26 cellular contexts compared by ENCODE assay signal in genomic region chr14:75723716-75724115, GRCh38.
DNase-seq lines count a peak whose midpoint lies in the region; ATAC-seq, FAIRE-seq and TF ChIP-seq lines count a peak whose summit lies in the region.
"Had no signal": no experiment of that assay in that cellular context is flagged by ENCODE, and none has a peak within 500 bp of the region (broad histone marks: within the 10 kb centered on the region; RNA-seq: fewer than 3 reads in every experiment).

No MANE protein-coding gene starts in this region.

- TF ChIP-seq RAD21 in liver (IDR thresholded peaks at IDR 0.05), result no peak
- TF ChIP-seq RAD21 in HepG2 (CRISPR knock-in tag; IDR thresholded peaks at IDR 0.05), result no peak

- TF ChIP-seq CTCF in liver (IDR thresholded peaks at IDR 0.05; ENCODE audit: low read depth, low read length, missing input control), result no peak
- TF ChIP-seq CTCF in HepG2 (CRISPR knock-in tag; IDR thresholded peaks at IDR 0.05), result no peak
- TF ChIP-seq CTCF in fibroblast of mammary gland (conservative IDR thresholded peaks at IDR 0.05; ENCODE audit: control insufficient read depth, insufficient read depth, low read depth, low read length), result no peak

- no peak overlapping the region for H3K23ac ChIP-seq in mesenchymal stem cell (ENCODE audit: low read length in 2 of 2)

- no TSS peak for BruUV-seq in HepG2 (replicated peaks; lab: Mats Ljungman, UMichigan)

- no peak overlapping the region for H2AFZ ChIP-seq in HepG2 (ENCODE audit: low read length)
- H2AFZ ChIP-seq in mesenchymal stem cell (ENCODE audit: low read depth, low read length), result no peak overlapping the region

- intact Hi-C loops in HepG2 (cut with micrococcal nuclease; ENCODE audit: unreplicated experiment), result no loop called here

- H3K79me2 ChIP-seq in HepG2 (ENCODE audit: insufficient read depth, low read length), result no peaks in the 10 kb centered on the region

- POLR2A ChIA-PET in HepG2 (lab: Yijun Ruan, JAX), result no interaction called here

- H3K9me3 ChIP-seq in liver (ENCODE audit: control insufficient read depth in 4 of 4, low read length in 3 of 4), result no peaks in the 10 kb centered on the region
- H3K9me3 ChIP-seq in HepG2 (ENCODE audit: low read length), result no peaks in the 10 kb centered on the region
- peaks cover 6% of the 10 kb centered on the region for H3K9me3 ChIP-seq in mesenchymal stem cell (ENCODE audit: control insufficient read depth, low read length)
- H3K9me3 ChIP-seq: neutrophil, SK-N-SH, thyroid gland had no signal

- no peaks in the 10 kb centered on the region for H4K20me1 ChIP-seq in HepG2 (ENCODE audit: insufficient read depth, low read length)

- H3K27me3 ChIP-seq in liver (ENCODE audit: control insufficient read depth in 4 of 4, insufficient read depth in 4 of 4, low read length in 3 of 4), result no peaks in the 10 kb centered on the region
- H3K27me3 ChIP-seq in HepG2 (ENCODE audit: control insufficient read depth in 1 of 2, insufficient read depth in 2 of 2, low read length in 2 of 2), result no peaks in the 10 kb centered on the region
- no peaks in the 10 kb centered on the region for H3K27me3 ChIP-seq in mesenchymal stem cell (ENCODE audit: control insufficient read depth in 1 of 2, insufficient read depth in 1 of 2, low read length in 2 of 2)
- H3K27me3 ChIP-seq: neutrophil, thyroid gland had no signal

- no peak overlapping the region for H3K14ac ChIP-seq in mesenchymal stem cell (ENCODE audit: low read length in 2 of 2)

- in situ Hi-C loops in HepG2 (cut with HindIII; ENCODE audit: extremely low pct_ligation_motif_present, low pct_unique_long_range_greater_than_20kb), result loop anchor here (25.0 kb wide), 1 partner anchor 664 kb away; the partner anchor contains the start of gene ESRRB

- no peak overlapping the region for H2BK5ac ChIP-seq in mesenchymal stem cell (ENCODE audit: low read depth, low read length, poor library complexity, severe bottlenecking)

- H3K4me1 ChIP-seq in liver (ENCODE audit: control insufficient read depth in 4 of 4, insufficient read depth in 4 of 4, low read length in 3 of 4), result peaks cover 0 to 3% (median 0%) of the 10 kb centered on the region in 4 donors
- H3K4me1 ChIP-seq in HepG2 (ENCODE audit: insufficient read depth, low read length), result no peaks in the 10 kb centered on the region
- H3K4me1 ChIP-seq in mesenchymal stem cell (ENCODE audit: control insufficient read depth, insufficient read depth, low read depth, low read length), result no peaks in the 10 kb centered on the region
- H3K4me1 ChIP-seq: A549 had no signal

- H2BK12ac ChIP-seq in mesenchymal stem cell (ENCODE audit: low read length in 2 of 2), result no peak overlapping the region

- CTCF ChIA-PET in HepG2 (lab: Yijun Ruan, JAX; ENCODE audit: low intra/inter-chr PET ratio, low total read pairs), result no interaction called here

- peaks cover 3% of the 10 kb centered on the region for H3K79me1 ChIP-seq in mesenchymal stem cell (replicated peaks; ENCODE audit: low read length, poor library complexity, severe bottlenecking)

- no peak for FAIRE-seq in HepG2 (lab: Jason Lieb, UNC)
- FAIRE-seq: A549 had no signal

- H3K27ac ChIP-seq in liver (ENCODE audit: low read depth in 1 of 2, low read length in 2 of 2), result peak overlapping the region in 1 of 2 donors; percentile 16
- no peak overlapping the region for H3K27ac ChIP-seq in HepG2 (ENCODE audit: extremely low read length, insufficient read depth, low read length)
- H3K27ac ChIP-seq in mesenchymal stem cell (ENCODE audit: low read length, poor library complexity, severe bottlenecking), result no peak overlapping the region
- H3K27ac ChIP-seq: A549, KMS-11, neutrophil had no signal

- no peak for DNase-seq in HepG2 (ENCODE audit: low spot score)
- peak; percentile 39 for DNase-seq in fibroblast of mammary gland (ENCODE audit: low read depth)
- DNase-seq in mesenchymal stem cell, result peak; percentile 20
- DNase-seq in activated gamma-delta T cell (lab: John Stamatoyannopoulos, UW), result no peak
- no peak for DNase-seq in UCSD-AML1 (lab: John Stamatoyannopoulos, UW; ENCODE audit: unreplicated experiment)
- no peak for DNase-seq in NCI-H1694 (lab: John Stamatoyannopoulos, UW)
- DNase-seq: activated CD4-positive, alpha-beta T cell treated with anti-CD3 and anti-CD28 coated beads for 36 hours; activated CD8-positive, alpha-beta memory T cell treated with anti-CD3 and anti-CD28 coated beads for 24 hours; activated effector memory CD4-positive, alpha-beta T cell treated with Interleukin-2 at 50 U/mL for 16 hours; activated naive CD8-positive, alpha-beta T cell treated with anti-CD3 and anti-CD28 coated beads for 36 hours; H9; head of caudate nucleus; left cardiac atrium; mesendoderm; NCI-H1417 treated with DMSO at 0.1 percent for 48 hours; NCI-H2081 treated with DMSO at 0.1 percent for 48 hours; NCI-H226; NCI-H774; RPMI8226; SK-N-SH; thyroid gland had no signal

- H2AK5ac ChIP-seq in mesenchymal stem cell (ENCODE audit: low read length, severe bottlenecking), result no peak overlapping the region

- H3K4me3 ChIP-seq in liver (ENCODE audit: low read depth in 1 of 3, low read length in 3 of 3) (no peak overlapping the region), HepG2 (replicated peaks in 1 of 3; ENCODE audit: insufficient read depth in 1 of 3, low read depth in 2 of 3, low read length in 3 of 3) (no peak overlapping the region), fibroblast of mammary gland (ENCODE audit: control insufficient read depth, low read depth, low read length) (no peak overlapping the region), mesenchymal stem cell (ENCODE audit: insufficient read depth in 1 of 2, low read depth in 1 of 2, low read length in 2 of 2) (no peak overlapping the region)
- H3K4me3 ChIP-seq: A549, thyroid gland had no signal

- no peak for TF ChIP-seq POLR2A in HepG2 (IDR thresholded peaks at IDR 0.05; ENCODE audit: insufficient read depth in 1 of 2, low read depth in 2 of 2, low read length in 2 of 2)

- H3K36me3 ChIP-seq in liver (ENCODE audit: control insufficient read depth in 4 of 4, insufficient read depth in 3 of 4, low read depth in 1 of 4, low read length in 3 of 4), result peaks cover 0 to 2% (median 0%) of the 10 kb centered on the region in 4 donors
- peaks cover 6 to 47% of the 10 kb centered on the region in 2 experiments for H3K36me3 ChIP-seq in HepG2 (replicated peaks in 1 of 2; ENCODE audit: control insufficient read depth in 1 of 2, insufficient read depth in 2 of 2, low read length in 2 of 2)
- peaks cover 5 to 38% of the 10 kb centered on the region in 2 experiments for H3K36me3 ChIP-seq in mesenchymal stem cell (ENCODE audit: control insufficient read depth in 1 of 2, insufficient read depth in 2 of 2, low read depth in 1 of 2, low read length in 2 of 2)
- H3K36me3 ChIP-seq: neutrophil, thyroid gland had no signal

- H2BK15ac ChIP-seq in mesenchymal stem cell (ENCODE audit: low read depth, poor library complexity, severe bottlenecking), result no peak overlapping the region

- H3K18ac ChIP-seq in mesenchymal stem cell (ENCODE audit: low read depth in 1 of 2, low read length in 2 of 2), result no peak overlapping the region

- H3K4ac ChIP-seq in mesenchymal stem cell (ENCODE audit: low read depth in 1 of 2, low read length in 2 of 2), result no peak overlapping the region

- no peak overlapping the region for H2BK120ac ChIP-seq in mesenchymal stem cell (ENCODE audit: low read depth, low read length)

- H3K4me2 ChIP-seq in HepG2 (ENCODE audit: low read depth, low read length) (no peak overlapping the region), mesenchymal stem cell (ENCODE audit: low read length, poor library complexity, severe bottlenecking) (no peak overlapping the region)
- H3K4me2 ChIP-seq: A549, SK-N-SH had no signal

- ATAC-seq in HepG2 (no peak), GM21367 (IDR thresholded peaks at IDR 0.05; ENCODE audit: unreplicated experiment) (no peak)
- ATAC-seq: A549 had no signal

- H3K9ac ChIP-seq in liver (ENCODE audit: low read depth in 1 of 2, low read length in 2 of 2), result no peak overlapping the region
- no peak overlapping the region for H3K9ac ChIP-seq in HepG2 (ENCODE audit: insufficient read depth, low read depth, low read length)
- peak overlapping the region; percentile 49 for H3K9ac ChIP-seq in mesenchymal stem cell (ENCODE audit: low read length)
- H3K9ac ChIP-seq: KMS-11, SK-N-SH had no signal

- no peak overlapping the region for H4K91ac ChIP-seq in mesenchymal stem cell (ENCODE audit: low read length)

- no peak overlapping the region for H4K8ac ChIP-seq in mesenchymal stem cell (ENCODE audit: low read length)

- TF ChIP-seq EP300 in HepG2 (IDR thresholded peaks at IDR 0.05; ENCODE audit: low read depth in 2 of 2, low read length in 2 of 2) (no peak), HepG2 (CRISPR knock-in tag; IDR thresholded peaks at IDR 0.05; ENCODE audit: borderline replicate concordance) (no peak)

- WGBS in liver, result 60% methylated on average over 1 of the region's 1 CpG
- WGBS in HepG2 (ENCODE audit: low lambda C conversion rate), result 97% methylated on average over 1 of the region's 1 CpG
- no CpG with 5 or more reads among the region's 1 CpG for WGBS in mesenchymal stem cell

TF ChIP-seq in liver, 16 proteins besides CTCF, POLR2A, EP300 and RAD21:
- no peak for TF ChIP-seq FOXA2 (IDR thresholded peaks at IDR 0.05)
- TF ChIP-seq NR2F2 (IDR thresholded peaks at IDR 0.05), result peak; percentile 27

TF ChIP-seq in HepG2, 621 proteins besides CTCF, POLR2A, EP300 and RAD21 (continues in another document):
- TF ChIP-seq, protein P1, sequence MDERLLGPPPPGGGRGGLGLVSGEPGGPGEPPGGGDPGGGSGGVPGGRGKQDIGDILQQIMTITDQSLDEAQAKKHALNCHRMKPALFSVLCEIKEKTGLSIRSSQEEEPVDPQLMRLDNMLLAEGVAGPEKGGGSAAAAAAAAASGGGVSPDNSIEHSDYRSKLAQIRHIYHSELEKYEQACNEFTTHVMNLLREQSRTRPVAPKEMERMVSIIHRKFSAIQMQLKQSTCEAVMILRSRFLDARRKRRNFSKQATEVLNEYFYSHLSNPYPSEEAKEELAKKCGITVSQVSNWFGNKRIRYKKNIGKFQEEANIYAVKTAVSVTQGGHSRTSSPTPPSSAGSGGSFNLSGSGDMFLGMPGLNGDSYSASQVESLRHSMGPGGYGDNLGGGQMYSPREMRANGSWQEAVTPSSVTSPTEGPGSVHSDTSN (CRISPR knock-in tag; IDR thresholded peaks at IDR 0.05), result no peak
- TF ChIP-seq, protein P2, sequence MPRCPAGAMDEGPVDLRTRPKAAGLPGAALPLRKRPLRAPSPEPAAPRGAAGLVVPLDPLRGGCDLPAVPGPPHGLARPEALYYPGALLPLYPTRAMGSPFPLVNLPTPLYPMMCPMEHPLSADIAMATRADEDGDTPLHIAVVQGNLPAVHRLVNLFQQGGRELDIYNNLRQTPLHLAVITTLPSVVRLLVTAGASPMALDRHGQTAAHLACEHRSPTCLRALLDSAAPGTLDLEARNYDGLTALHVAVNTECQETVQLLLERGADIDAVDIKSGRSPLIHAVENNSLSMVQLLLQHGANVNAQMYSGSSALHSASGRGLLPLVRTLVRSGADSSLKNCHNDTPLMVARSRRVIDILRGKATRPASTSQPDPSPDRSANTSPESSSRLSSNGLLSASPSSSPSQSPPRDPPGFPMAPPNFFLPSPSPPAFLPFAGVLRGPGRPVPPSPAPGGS (CRISPR knock-in tag; IDR thresholded peaks at IDR 0.05), result no peak
- TF ChIP-seq NR1H2 (CRISPR knock-in tag; IDR thresholded peaks at IDR 0.05; ENCODE audit: borderline replicate concordance, low read depth) (no peak), ATF7 (IDR thresholded peaks at IDR 0.05) (no peak), ATF7 (CRISPR knock-in tag; IDR thresholded peaks at IDR 0.05) (no peak), TAF1 (CRISPR knock-in tag; IDR thresholded peaks at IDR 0.05) (no peak)

Comparison
In these comparisons a context has a peak if more than half of its experiments do, and no peak if none do; other contexts are left out.
1. DNase-seq: peak in fibroblast of mammary gland (single experiment) and mesenchymal stem cell (single experiment); none in HepG2 (single experiment), activated gamma-delta T cell (single experiment), UCSD-AML1 (single experiment) and NCI-H1694 (single experiment).